ENCODE assay signal across 11 cellular contexts in genomic region chrX:118420462-118420861, GRCh38.
DNase-seq lines count a peak whose midpoint lies in the region; ATAC-seq, FAIRE-seq and TF ChIP-seq lines count a peak whose summit lies in the region.
"Had no signal": no experiment of that assay in that cellular context is flagged by ENCODE, and none has a peak within 500 bp of the region (broad histone marks: within the 10 kb centered on the region; RNA-seq: fewer than 3 reads in every experiment).

No MANE protein-coding gene starts in this region.

- TF ChIP-seq CTCF in endothelial cell of umbilical vein (IDR thresholded peaks at IDR 0.05; ENCODE audit: extremely low read depth in 1 of 2, insufficient read depth in 1 of 2, low read depth in 1 of 2, low read length in 2 of 2) (no peak), GM13977 (IDR thresholded peaks at IDR 0.05; ENCODE audit: extremely low read depth, insufficient read depth, missing control alignments) (no peak)

- H3K4me3 ChIP-seq in endothelial cell of umbilical vein (replicated peaks in 1 of 3; ENCODE audit: insufficient read depth in 1 of 3, low read depth in 1 of 3, low read length in 3 of 3): no peak overlapping the region
- H3K4me3 ChIP-seq in neuronal stem cell (ENCODE audit: low read length in 2 of 2): no peak overlapping the region

- CTCF ChIA-PET in activated CD4-positive, alpha-beta T cell treated with anti-CD3 and anti-CD28 coated beads, Interleukin-2, amount 10 ng/mL, durations not matched to agents 7 days and 5 days (lab: Charles Lee): no interaction called here
- CTCF ChIA-PET in endothelial cell of umbilical vein (lab: Charles Lee): no interaction called here

- H3K4me2 ChIP-seq in endothelial cell of umbilical vein (ENCODE audit: insufficient read depth, low read length) (no peak overlapping the region), neuronal stem cell (ENCODE audit: insufficient read depth, low read length, poor library complexity, severe bottlenecking) (no peak overlapping the region)

- intact Hi-C loops in endothelial cell of umbilical vein (cut with micrococcal nuclease): no loop called here

- H2BK15ac ChIP-seq in neuronal stem cell (ENCODE audit: low read length): no peak overlapping the region

- H3K27me3 Mint-ChIP-seq in activated CD4-positive, alpha-beta T cell treated with anti-CD3 and anti-CD28 coated beads, Interleukin-2, amount 10 ng/mL, durations not matched to agents 7 days and 5 days: no peaks in the 10 kb centered on the region
- H3K27me3 Mint-ChIP-seq in stimulated activated naive B cell treated with anti-CD40 and anti-IgM and Interleukin-4, amounts not matched to agents 10 μg/mL and 1 μg/mL and 100 μg/mL, for 72 hours: no peaks in the 10 kb centered on the region
- H3K27me3 Mint-ChIP-seq: CD4-positive, CD25-positive, alpha-beta regulatory T cell had no signal

- H3K23ac ChIP-seq in neuronal stem cell (ENCODE audit: low read depth, low read length, poor library complexity): no peak overlapping the region

- no peak overlapping the region for H2BK12ac ChIP-seq in neuronal stem cell (ENCODE audit: low read length)

- H2AK5ac ChIP-seq in neuronal stem cell (ENCODE audit: low read depth, low read length): no peak overlapping the region

- H3K27ac ChIP-seq in endothelial cell of umbilical vein (ENCODE audit: insufficient read depth, low read depth, low read length) (no peak overlapping the region), neuronal stem cell (replicated peaks; ENCODE audit: low read length) (no peak overlapping the region)

- no peak overlapping the region for H2BK5ac ChIP-seq in neuronal stem cell (ENCODE audit: low read length)

- in situ Hi-C loops in GM13977 (cut with MboI; ENCODE audit: low pct_unique_long_range_greater_than_20kb, low sequenced_read_pairs, unreplicated experiment): no loop called here

- no peaks in the 10 kb centered on the region for H3K9me1 ChIP-seq in endothelial cell of umbilical vein (replicated peaks; ENCODE audit: control insufficient read depth, extremely low read depth, insufficient read depth, low read length)

- ATAC-seq in HG03469 (IDR thresholded peaks at IDR 0.05; ENCODE audit: unreplicated experiment): peak; percentile 64
- ATAC-seq in stimulated activated naive B cell treated with anti-CD40 and anti-IgM and Interleukin-4, amounts not matched to agents 10 μg/mL and 1 μg/mL and 100 μg/mL, for 72 hours (replicated peaks): peak; percentile 38 to 41
- ATAC-seq: Panc1 had no signal

- H3K9ac ChIP-seq in endothelial cell of umbilical vein (replicated peaks; ENCODE audit: extremely low read depth, insufficient read depth, low read length): no peak overlapping the region
- no peak overlapping the region for H3K9ac ChIP-seq in neuronal stem cell (ENCODE audit: low read depth, low read length, poor library complexity)

- FAIRE-seq in endothelial cell of umbilical vein (lab: Jason Lieb, UNC): no peak

- no peak overlapping the region for H4K91ac ChIP-seq in neuronal stem cell (ENCODE audit: low read depth, low read length, poor library complexity)

- H3K9me3 Mint-ChIP-seq in activated CD4-positive, alpha-beta T cell treated with anti-CD3 and anti-CD28 coated beads, Interleukin-2, amount 10 ng/mL, durations not matched to agents 7 days and 5 days: no peaks in the 10 kb centered on the region
- no peaks in the 10 kb centered on the region for H3K9me3 Mint-ChIP-seq in stimulated activated naive B cell treated with anti-CD40 and anti-IgM and Interleukin-4, amounts not matched to agents 10 μg/mL and 1 μg/mL and 100 μg/mL, for 72 hours
- H3K9me3 Mint-ChIP-seq: immature natural killer cell had no signal

- no peak overlapping the region for H3K18ac ChIP-seq in neuronal stem cell (ENCODE audit: low read length)

- H2AFZ ChIP-seq in endothelial cell of umbilical vein (ENCODE audit: low read depth, low read length): no peak overlapping the region
- H2AFZ ChIP-seq in neuronal stem cell (ENCODE audit: low read length): no peak overlapping the region

- H3K4me3 Mint-ChIP-seq in activated CD4-positive, alpha-beta T cell treated with anti-CD3 and anti-CD28 coated beads, Interleukin-2, amount 10 ng/mL, durations not matched to agents 7 days and 5 days: no peak overlapping the region
- peak overlapping the region in 1 of 2 donors; percentile 36 for H3K4me3 Mint-ChIP-seq in stimulated activated naive B cell treated with anti-CD40 and anti-IgM and Interleukin-4, amounts not matched to agents 10 μg/mL and 1 μg/mL and 100 μg/mL, for 72 hours
- H3K4me3 Mint-ChIP-seq: CD4-positive, CD25-positive, alpha-beta regulatory T cell had no signal

- no CpG with 5 or more reads among the region's 5 CpGs for WGBS in neuronal stem cell (ENCODE audit: extremely low coverage in 2 of 2, insufficient read length in 2 of 2, insufficient replicate concordance in 1 of 2), 2 donors

- dilution Hi-C loops in endothelial cell of umbilical vein (cut with MboI; ENCODE audit: extremely low pct_ligation_motif_present, low sequenced_read_pairs): no loop called here

- no TSS peak for BruUV-seq in endothelial cell of umbilical vein (replicated peaks; lab: Mats Ljungman, UMichigan)

- no peaks in the 10 kb centered on the region for H3K36me3 ChIP-seq in endothelial cell of umbilical vein (ENCODE audit: control insufficient read depth in 2 of 2, extremely low read depth in 1 of 2, insufficient read depth in 2 of 2, low read length in 2 of 2)
- H3K36me3 ChIP-seq in neuronal stem cell (replicated peaks in 1 of 2; ENCODE audit: control insufficient read depth in 2 of 2, insufficient read depth in 2 of 2, low read length in 2 of 2): peaks cover 0 to 2% of the 10 kb centered on the region in 2 donors

- peaks cover 13% of the 10 kb centered on the region for H3K36me3 Mint-ChIP-seq in activated CD4-positive, alpha-beta T cell treated with anti-CD3 and anti-CD28 coated beads, Interleukin-2, amount 10 ng/mL, durations not matched to agents 7 days and 5 days (ENCODE audit: low read depth)
- H3K36me3 Mint-ChIP-seq in stimulated activated naive B cell treated with anti-CD40 and anti-IgM and Interleukin-4, amounts not matched to agents 10 μg/mL and 1 μg/mL and 100 μg/mL, for 72 hours: peaks cover 20 to 24% of the 10 kb centered on the region in 2 donors

- H2BK120ac ChIP-seq in neuronal stem cell (ENCODE audit: low read depth, low read length): no peak overlapping the region

- peak; percentile 6 for DNase-seq in activated CD4-positive, alpha-beta T cell treated with anti-CD3 and anti-CD28 coated beads, Interleukin-2, amount 10 ng/mL, durations not matched to agents 7 days and 5 days
- DNase-seq in activated CD4-positive, alpha-beta T cell treated with anti-CD3 and anti-CD28 coated beads, Interleukin-2, amount 50 U/mL, for 4 hours: no peak
- DNase-seq in endothelial cell of umbilical vein (ENCODE audit: low read depth, low spot score) (peak; percentile 8), GM13977 (ENCODE audit: low spot score) (no peak), neuronal stem cell (ENCODE audit: low spot score) (no peak)
- DNase-seq in stimulated activated naive B cell treated with anti-CD40 and anti-IgM and Interleukin-4, amounts not matched to agents 10 μg/mL and 1 μg/mL and 100 μg/mL, for 72 hours: no peak
- no peak for DNase-seq in activated CD8-positive, alpha-beta memory T cell treated with anti-CD3 and anti-CD28 coated beads for 24 hours

- H4K20me1 ChIP-seq in endothelial cell of umbilical vein (replicated peaks; ENCODE audit: control insufficient read depth, extremely low read depth, insufficient read depth, low read length): no peaks in the 10 kb centered on the region

- no peaks in the 10 kb centered on the region for H3K79me1 ChIP-seq in neuronal stem cell (ENCODE audit: low read depth, low read length)

- H3K27ac Mint-ChIP-seq in activated CD4-positive, alpha-beta T cell treated with anti-CD3 and anti-CD28 coated beads, Interleukin-2, amount 10 ng/mL, durations not matched to agents 7 days and 5 days: peak overlapping the region; percentile 76
- H3K27ac Mint-ChIP-seq in stimulated activated naive B cell treated with anti-CD40 and anti-IgM and Interleukin-4, amounts not matched to agents 10 μg/mL and 1 μg/mL and 100 μg/mL, for 72 hours: no peak overlapping the region

- no peaks in the 10 kb centered on the region for H3K27me3 ChIP-seq in endothelial cell of umbilical vein (ENCODE audit: control insufficient read depth in 2 of 2, insufficient read depth in 2 of 2, low read length in 2 of 2)
- H3K27me3 ChIP-seq in neuronal stem cell (ENCODE audit: control insufficient read depth in 3 of 3, insufficient read depth in 3 of 3, low read depth in 1 of 3, low read length in 3 of 3): no peaks in the 10 kb centered on the region

- H3K14ac ChIP-seq in neuronal stem cell (ENCODE audit: low read length): no peak overlapping the region

- H4K8ac ChIP-seq in neuronal stem cell (ENCODE audit: low read depth, low read length): no peak overlapping the region

- H3K4me1 ChIP-seq in endothelial cell of umbilical vein (ENCODE audit: control insufficient read depth, extremely low read depth, insufficient read depth, low read length) (no peaks in the 10 kb centered on the region), neuronal stem cell (ENCODE audit: control insufficient read depth in 2 of 2, insufficient read depth in 1 of 2, low read depth in 1 of 2, low read length in 2 of 2) (no peaks in the 10 kb centered on the region)

- no peak overlapping the region for H3K4ac ChIP-seq in neuronal stem cell (ENCODE audit: low read length)

- no peaks in the 10 kb centered on the region for H3K9me3 ChIP-seq in endothelial cell of umbilical vein (replicated peaks; ENCODE audit: control insufficient read depth, insufficient read depth, low read length)
- no peaks in the 10 kb centered on the region for H3K9me3 ChIP-seq in neuronal stem cell (replicated peaks in 1 of 2; ENCODE audit: control insufficient read depth in 2 of 2, insufficient read depth in 1 of 2, low read depth in 1 of 2, low read length in 2 of 2)

- TF ChIP-seq POLR2A in endothelial cell of umbilical vein (IDR thresholded peaks at IDR 0.05; ENCODE audit: low read depth, low read length): no peak

- POLR2A ChIA-PET in activated CD4-positive, alpha-beta T cell treated with anti-CD3 and anti-CD28 coated beads, Interleukin-2, amount 10 ng/mL, durations not matched to agents 7 days and 5 days (lab: Charles Lee): no interaction called here
- POLR2A ChIA-PET in endothelial cell of umbilical vein (lab: Charles Lee): no interaction called here

- no peaks in the 10 kb centered on the region for H3K79me2 ChIP-seq in endothelial cell of umbilical vein (ENCODE audit: control insufficient read depth, insufficient read depth, low read length)

- peaks cover 28% of the 10 kb centered on the region for H3K4me1 Mint-ChIP-seq in activated CD4-positive, alpha-beta T cell treated with anti-CD3 and anti-CD28 coated beads, Interleukin-2, amount 10 ng/mL, durations not matched to agents 7 days and 5 days
- H3K4me1 Mint-ChIP-seq in stimulated activated naive B cell treated with anti-CD40 and anti-IgM and Interleukin-4, amounts not matched to agents 10 μg/mL and 1 μg/mL and 100 μg/mL, for 72 hours: peaks cover 0 to 12% of the 10 kb centered on the region in 2 donors

TF ChIP-seq in endothelial cell of umbilical vein, 7 proteins besides CTCF, POLR2A, EP300 and RAD21 (continues in another document):
- TF ChIP-seq EZH2 (IDR thresholded peaks at IDR 0.05; ENCODE audit: borderline replicate concordance, low read depth, low read length, severe bottlenecking) (no peak), GATA2 (IDR thresholded peaks at IDR 0.05; ENCODE audit: insufficient read depth, insufficient read length, low read depth, low read length) (no peak), FOS (IDR thresholded peaks at IDR 0.05; ENCODE audit: borderline replicate concordance, insufficient read depth, low read length) (no peak)

Comparison
In these comparisons a context has a peak if more than half of its experiments do, and no peak if none do; other contexts are left out.
1. DNase-seq: peak in activated CD4-positive, alpha-beta T cell treated with anti-CD3 and anti-CD28 coated beads, Interleukin-2, amount 10 ng/mL, durations not matched to agents 7 days and 5 days (single experiment) and endothelial cell of umbilical vein (single experiment); none in activated CD4-positive, alpha-beta T cell treated with anti-CD3 and anti-CD28 coated beads, Interleukin-2, amount 50 U/mL, for 4 hours (0 of 2), stimulated activated naive B cell treated with anti-CD40 and anti-IgM and Interleukin-4, amounts not matched to agents 10 μg/mL and 1 μg/mL and 100 μg/mL, for 72 hours (single experiment), activated CD8-positive, alpha-beta memory T cell treated with anti-CD3 and anti-CD28 coated beads for 24 hours (single experiment), GM13977 (single experiment) and neuronal stem cell (single experiment).